8 cellular contexts compared by ENCODE assay signal in the genomic region with DNA sequence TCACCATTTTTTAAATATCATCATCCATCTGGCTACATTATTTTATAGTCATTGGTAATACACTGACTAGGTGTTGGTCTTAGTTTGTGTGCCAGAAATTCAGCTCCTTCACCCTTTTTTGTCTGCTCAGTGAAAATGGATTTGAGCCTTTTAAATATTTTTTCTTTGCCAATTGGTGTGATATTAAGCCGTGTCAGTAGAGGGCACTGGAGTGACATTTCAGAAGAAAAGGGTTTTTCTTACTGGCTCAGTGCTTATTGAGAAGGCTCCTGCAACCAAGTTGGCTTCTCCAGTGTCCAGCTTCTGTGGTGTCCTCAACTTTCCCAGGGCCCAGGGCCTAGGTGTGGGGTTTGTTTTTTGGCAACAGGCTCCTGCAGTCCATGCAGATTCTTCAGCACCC.
DNase-seq lines count a peak whose midpoint lies in the region; TF ChIP-seq lines count a peak whose summit lies in the region.

No MANE protein-coding gene starts in this region.

- H3K79me2 ChIP-seq in neural progenitor cell (ENCODE audit: low read depth): no peaks in the 10 kb centered on the region

- no peak overlapping the region for H3K27ac ChIP-seq in neural progenitor cell

- H2AFZ ChIP-seq in neural progenitor cell (replicated peaks): no peak overlapping the region

- H3K4me1 Mint-ChIP-seq in neural progenitor cell: peaks cover 6% of the 10 kb centered on the region

- peaks cover 2% of the 10 kb centered on the region for H3K27me3 Mint-ChIP-seq in neural progenitor cell (ENCODE audit: insufficient read depth, low read depth)

- peak; percentile 58 for TF ChIP-seq CTCF in neural progenitor cell (IDR thresholded peaks at IDR 0.05)

- H3F3A ChIP-seq in neural progenitor cell (ENCODE audit: low read depth): no peaks in the 10 kb centered on the region

- H3K4me3 Mint-ChIP-seq in neural progenitor cell: no peak overlapping the region

- H3K4me3 ChIP-seq in neural progenitor cell: no peak overlapping the region

- DNase-seq in NCI-H1105 treated with DMSO at 0.1 percent for 48 hours (lab: John Stamatoyannopoulos, UW) (peak; percentile 2), NCI-H1105 (lab: John Stamatoyannopoulos, UW) (no peak), Kasumi-1 (lab: John Stamatoyannopoulos, UW) (peak; percentile 66 to 67), amniotic epithelial cell (ENCODE audit: low read depth) (peak; percentile 26), neural progenitor cell (ENCODE audit: low spot score) (peak; percentile 34), NCI-H2227 treated with DMSO at 0.1 percent for 48 hours (lab: John Stamatoyannopoulos, UW) (no peak)
- DNase-seq in stimulated activated CD4-positive, alpha-beta T cell treated with anti-CD3 and anti-CD28 coated beads, Interleukin-4, amount 100 ng/mL, for 24 hours: no peak
- no peak for DNase-seq in stimulated activated CD4-positive, alpha-beta T cell treated with anti-CD3 and anti-CD28 coated beads, Interleukin-12 subunit alpha, Interleukin-12 subunit beta, amount 100 ng/mL, for 4 hours

- H3K27me3 ChIP-seq in neural progenitor cell: no peaks in the 10 kb centered on the region

- H3K9ac ChIP-seq in neural progenitor cell: no peak overlapping the region

- no peaks in the 10 kb centered on the region for H3K36me3 ChIP-seq in neural progenitor cell

- H3K36me3 Mint-ChIP-seq in neural progenitor cell: peaks cover 2% of the 10 kb centered on the region

- H4K20me1 ChIP-seq in neural progenitor cell (ENCODE audit: low read depth): no peaks in the 10 kb centered on the region

- H3K9me3 Mint-ChIP-seq in neural progenitor cell: peaks cover 7% of the 10 kb centered on the region

- peaks cover 16% of the 10 kb centered on the region for H3K4me1 ChIP-seq in neural progenitor cell

- no peak overlapping the region for H3K4me2 ChIP-seq in neural progenitor cell

- H3K27ac Mint-ChIP-seq in neural progenitor cell: no peak overlapping the region

- H3K9me3 ChIP-seq in neural progenitor cell (ENCODE audit: low read depth): no peaks in the 10 kb centered on the region

Comparison
In these comparisons a context has a peak if more than half of its experiments do, and no peak if none do; other contexts are left out.
1. DNase-seq: peak in NCI-H1105 treated with DMSO at 0.1 percent for 48 hours (single experiment), Kasumi-1 (2 of 2), amniotic epithelial cell (single experiment) and neural progenitor cell (single experiment); none in NCI-H1105 (single experiment), NCI-H2227 treated with DMSO at 0.1 percent for 48 hours (single experiment), stimulated activated CD4-positive, alpha-beta T cell treated with anti-CD3 and anti-CD28 coated beads, Interleukin-4, amount 100 ng/mL, for 24 hours (single experiment) and stimulated activated CD4-positive, alpha-beta T cell treated with anti-CD3 and anti-CD28 coated beads, Interleukin-12 subunit alpha, Interleukin-12 subunit beta, amount 100 ng/mL, for 4 hours (single experiment).